In genomic region chr3:16148783-16149182, GRCh38 we compare ENCODE assay signal across 11 cellular contexts. TPM values are rescaled to one million over a fixed set of nuclear protein-coding genes. Genes with fewer than 3 reads are reported as not detected.
DNase-seq lines count a peak whose midpoint lies in the region; TF ChIP-seq lines count a peak whose summit lies in the region.
"Had no signal": no experiment of that assay in that cellular context is flagged by ENCODE, and none has a peak within 500 bp of the region (broad histone marks: within the 10 kb centered on the region; RNA-seq: fewer than 3 reads in every experiment).

No MANE protein-coding gene starts in this region.

- H3K4me2 ChIP-seq in PC-9 = no peak overlapping the region

- no peak for TF ChIP-seq RAD21 in Ishikawa (IDR thresholded peaks at IDR 0.05; ENCODE audit: low read depth)

- H3F3A ChIP-seq in PC-9 (ENCODE audit: insufficient read depth, low read depth) = 0 out of 2 replicates have a peak, but pooled peaks cover 5% of the 10 kb centered on the region

- TF ChIP-seq CTCF in breast epithelium (IDR thresholded peaks at IDR 0.05) = no peak
- TF ChIP-seq CTCF in suprapubic skin (IDR thresholded peaks at IDR 0.05) = no peak
- TF ChIP-seq CTCF in PC-9 (conservative IDR thresholded peaks at IDR 0.05) = no peak

- TF ChIP-seq EP300 in Ishikawa (IDR thresholded peaks at IDR 0.05; ENCODE audit: borderline replicate concordance) = peak; percentile 46; the same call in 1 of the 2 replicates
- no peak for TF ChIP-seq EP300 in suprapubic skin (IDR thresholded peaks at IDR 0.05)

- no peak overlapping the region for H3K4me3 ChIP-seq in breast epithelium
- H3K4me3 ChIP-seq in suprapubic skin = no peak overlapping the region
- no peak overlapping the region for H3K4me3 ChIP-seq in PC-9

- DNase-seq in breast epithelium (ENCODE audit: low spot score in 2 of 2) (peak in 1 of 2 donors; percentile 73), kidney tubule cell (ENCODE audit: low spot score) (peak; percentile 36), suprapubic skin (ENCODE audit: low spot score in 2 of 2) (peak; percentile 91 to 92), NCI-H526 treated with DMSO at 0.1 percent for 48 hours (lab: John Stamatoyannopoulos, UW) (no peak), PC-9 (no peak), germinal center (ENCODE audit: low spot score) (no peak)
- DNase-seq in activated CD4-positive, alpha-beta T cell treated with anti-CD3 and anti-CD28 coated beads, Interleukin-2, amount 10 ng/mL, durations not matched to agents 7 days and 5 days = no peak
- DNase-seq: amniotic stem cell, T-helper 17 cell had no signal

- H3K9me3 ChIP-seq in breast epithelium = peaks cover 0 to 8% of the 10 kb centered on the region in 2 donors
- H3K9me3 ChIP-seq in suprapubic skin = no peaks in the 10 kb centered on the region
- no peaks in the 10 kb centered on the region for H3K9me3 ChIP-seq in PC-9 (ENCODE audit: insufficient read depth, low read depth)
- H3K9me3 ChIP-seq: neutrophil had no signal

- no peaks in the 10 kb centered on the region for H4K20me1 ChIP-seq in PC-9 (ENCODE audit: insufficient read depth)

- H3K27ac ChIP-seq in breast epithelium (peak overlapping the region; percentile 76 to 95), suprapubic skin (peak overlapping the region; percentile 68), PC-9 (no peak overlapping the region)
- H3K27ac ChIP-seq: neutrophil had no signal

- intact Hi-C loops in breast epithelium (cut with DNase I; ENCODE audit: low total_unique reads) (no loop called here), PC-9 (cut with micrococcal nuclease; ENCODE audit: unreplicated experiment) (no loop called here)

- H2AFZ ChIP-seq in PC-9 = no peak overlapping the region

- H3K9me3 Mint-ChIP-seq in activated CD4-positive, alpha-beta T cell treated with anti-CD3 and anti-CD28 coated beads, Interleukin-2, amount 10 ng/mL, durations not matched to agents 7 days and 5 days = peaks cover 7% of the 10 kb centered on the region

- H3K27me3 ChIP-seq in breast epithelium (no peaks in the 10 kb centered on the region), suprapubic skin (no peaks in the 10 kb centered on the region), PC-9 (ENCODE audit: insufficient read depth, low read depth) (no peaks in the 10 kb centered on the region)
- H3K27me3 ChIP-seq: neutrophil had no signal

- no peak for TF ChIP-seq POLR2A in breast epithelium (IDR thresholded peaks at IDR 0.05)
- TF ChIP-seq POLR2A in suprapubic skin (IDR thresholded peaks at IDR 0.05) = no peak

- H3K9me2 ChIP-seq in PC-9 (ENCODE audit: insufficient read depth) = no peaks in the 10 kb centered on the region

- no peak overlapping the region for H3K27ac Mint-ChIP-seq in activated CD4-positive, alpha-beta T cell treated with anti-CD3 and anti-CD28 coated beads, Interleukin-2, amount 10 ng/mL, durations not matched to agents 7 days and 5 days
- H3K27ac Mint-ChIP-seq: T-helper 17 cell had no signal

- H3K79me2 ChIP-seq in PC-9 (ENCODE audit: low read depth) = no peaks in the 10 kb centered on the region

- no peaks in the 10 kb centered on the region for H3K36me3 Mint-ChIP-seq in activated CD4-positive, alpha-beta T cell treated with anti-CD3 and anti-CD28 coated beads, Interleukin-2, amount 10 ng/mL, durations not matched to agents 7 days and 5 days (ENCODE audit: low read depth)

- H3K36me3 ChIP-seq in breast epithelium = no peaks in the 10 kb centered on the region
- no peaks in the 10 kb centered on the region for H3K36me3 ChIP-seq in suprapubic skin
- no peaks in the 10 kb centered on the region for H3K36me3 ChIP-seq in PC-9 (ENCODE audit: low read depth)
- H3K36me3 ChIP-seq: neutrophil had no signal

- peaks cover 5% of the 10 kb centered on the region for H3K4me1 Mint-ChIP-seq in activated CD4-positive, alpha-beta T cell treated with anti-CD3 and anti-CD28 coated beads, Interleukin-2, amount 10 ng/mL, durations not matched to agents 7 days and 5 days
- H3K4me1 Mint-ChIP-seq: T-helper 17 cell had no signal

- no peak overlapping the region for H3K4me3 Mint-ChIP-seq in activated CD4-positive, alpha-beta T cell treated with anti-CD3 and anti-CD28 coated beads, Interleukin-2, amount 10 ng/mL, durations not matched to agents 7 days and 5 days
- H3K4me3 Mint-ChIP-seq: T-helper 17 cell had no signal

- BruUV-seq in PC-9 (replicated peaks; lab: Mats Ljungman, UMichigan) = no TSS peak

- CTCF ChIA-PET in activated CD4-positive, alpha-beta T cell treated with anti-CD3 and anti-CD28 coated beads, Interleukin-2, amount 10 ng/mL, durations not matched to agents 7 days and 5 days (lab: Charles Lee) = interaction anchor here (0.7 kb wide), 1 partner anchor 1240 kb away, joined by 3 read pairs; no protein-coding TSS in a partner anchor
- CTCF ChIA-PET in PC-9 (lab: Charles Lee) = no interaction called here

- POLR2A ChIA-PET in activated CD4-positive, alpha-beta T cell treated with anti-CD3 and anti-CD28 coated beads, Interleukin-2, amount 10 ng/mL, durations not matched to agents 7 days and 5 days (lab: Charles Lee) = no interaction called here
- POLR2A ChIA-PET in PC-9 (lab: Charles Lee; ENCODE audit: unreplicated experiment) = no interaction called here

- no peaks in the 10 kb centered on the region for H3K27me3 Mint-ChIP-seq in activated CD4-positive, alpha-beta T cell treated with anti-CD3 and anti-CD28 coated beads, Interleukin-2, amount 10 ng/mL, durations not matched to agents 7 days and 5 days
- H3K27me3 Mint-ChIP-seq: T-helper 17 cell had no signal

- WGBS in suprapubic skin = 20% methylated on average over 4 of the region's 4 CpGs

- peaks cover 0 to 4% of the 10 kb centered on the region in 2 donors for H3K4me1 ChIP-seq in breast epithelium
- H3K4me1 ChIP-seq in suprapubic skin = peaks cover 22% of the 10 kb centered on the region
- peaks cover 3% of the 10 kb centered on the region; the same call in 1 of the 2 replicates for H3K4me1 ChIP-seq in PC-9 (replicated peaks; ENCODE audit: insufficient read depth)

TF ChIP-seq in Ishikawa, 13 proteins besides CTCF, POLR2A, EP300 and RAD21:
- no peak for TF ChIP-seq ZBTB7A (IDR thresholded peaks at IDR 0.05; ENCODE audit: low read depth)
- TF ChIP-seq USF1 (IDR thresholded peaks at IDR 0.05) = peak; percentile 35; the same call in 1 of the 2 replicates
- TF ChIP-seq FOXM1 (IDR thresholded peaks at IDR 0.05; ENCODE audit: borderline replicate concordance, low read depth) = no peak
- peak; percentile 90 for TF ChIP-seq NFIC (IDR thresholded peaks at IDR 0.05)
- peak; percentile 41; the same call in 1 of the 2 replicates for TF ChIP-seq TCF12 (IDR thresholded peaks at IDR 0.05; ENCODE audit: low read depth)
- TF ChIP-seq, protein P1, sequence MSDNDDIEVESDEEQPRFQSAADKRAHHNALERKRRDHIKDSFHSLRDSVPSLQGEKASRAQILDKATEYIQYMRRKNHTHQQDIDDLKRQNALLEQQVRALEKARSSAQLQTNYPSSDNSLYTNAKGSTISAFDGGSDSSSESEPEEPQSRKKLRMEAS (IDR thresholded peaks at IDR 0.05) = 0 out of 2 replicates have a peak, but pooled peaks have one; percentile 17

RNA-seq across cellular contexts. Expression of gene GALNT15, which starts 25.7 kb away (rescaled TPM):
- total RNA-seq in breast epithelium = 100 to 1,000 TPM in 2 of 3 donors, 10 to 100 TPM in 1; 68.5 to 492 (median 215) TPM
- total RNA-seq in suprapubic skin = 100 to 1,000 TPM in 1 of 4 donors, 10 to 100 TPM in 3; 15.5 to 113 (median 49.1) TPM
- total RNA-seq in activated CD4-positive, alpha-beta T cell treated with anti-CD3 and anti-CD28 coated beads, Interleukin-2, amount 10 ng/mL, durations not matched to agents 7 days and 5 days = not detected
- not detected in 2 replicates for total RNA-seq in PC-9 (2021)

Comparison
In these comparisons a context has a peak if more than half of its experiments do, and no peak if none do; other contexts are left out.
1. DNase-seq: peak in kidney tubule cell (single experiment) and suprapubic skin (2 of 2); none in activated CD4-positive, alpha-beta T cell treated with anti-CD3 and anti-CD28 coated beads, Interleukin-2, amount 10 ng/mL, durations not matched to agents 7 days and 5 days (single experiment), NCI-H526 treated with DMSO at 0.1 percent for 48 hours (single experiment), PC-9 (0 of 2) and germinal center (single experiment).
2. RNA of gene GALNT15, which starts 25.7 kb away (total RNA-seq): 68.5 to 492 TPM in breast epithelium and 15.5 to 113 TPM in suprapubic skin; not detected in PC-9 and not detected in activated CD4-positive, alpha-beta T cell treated with anti-CD3 and anti-CD28 coated beads, Interleukin-2, amount 10 ng/mL, durations not matched to agents 7 days and 5 days; every median in the first group is over 10 times any median in the second.